Comparison of ENCODE assay signal across 1 cellular context in genomic region chr1:240413732-240414131, GRCh38.
TF ChIP-seq lines count a peak whose summit lies in the region.

No MANE protein-coding gene starts in this region.

TF ChIP-seq in IMR-90, 13 proteins besides CTCF, POLR2A, EP300 and RAD21 (continued from another document):
- TF ChIP-seq ELK1 (IDR thresholded peaks at IDR 0.05; ENCODE audit: borderline replicate concordance, low read depth, low read length) (no peak), RCOR1 (IDR thresholded peaks at IDR 0.05; ENCODE audit: insufficient replicate concordance, low read length) (no peak), MAFK (IDR thresholded peaks at IDR 0.05; ENCODE audit: low read depth, low read length) (no peak), FOS (IDR thresholded peaks at IDR 0.05; ENCODE audit: low read depth, low read length) (no peak)
TF ChIP-seq in IMR-90: peak in this region for 0.
